Comparison of ENCODE assay signal across 33 cellular contexts in the genomic region with DNA sequence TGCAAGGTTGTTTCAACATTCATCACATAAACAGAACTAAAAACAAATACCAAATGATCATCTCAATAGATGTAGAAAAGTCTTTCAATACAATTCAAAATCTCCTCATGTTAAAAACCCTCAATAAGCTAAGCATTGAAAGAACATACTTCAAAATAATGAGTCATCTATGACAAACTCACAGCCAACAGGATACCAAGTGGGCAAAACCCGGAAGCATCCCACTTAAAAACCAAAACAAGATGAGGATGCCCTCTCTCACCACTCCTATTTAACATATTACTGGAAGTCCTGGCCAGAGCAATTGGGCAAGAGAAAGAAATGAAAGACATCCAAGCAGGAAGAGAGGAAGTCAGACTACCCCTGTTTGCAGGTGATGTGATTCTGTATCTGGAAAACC.
DNase-seq lines count a peak whose midpoint lies in the region; ATAC-seq and TF ChIP-seq lines count a peak whose summit lies in the region.
"Had no signal": no experiment of that assay in that cellular context is flagged by ENCODE, and none has a peak within 500 bp of the region (broad histone marks: within the 10 kb centered on the region; RNA-seq: fewer than 3 reads in every experiment).

No MANE protein-coding gene starts in this region.

- H3K9me3 Mint-ChIP-seq in activated CD8-positive, alpha-beta memory T cell treated with anti-CD3 and anti-CD28 coated beads, Interleukin-2, amount 10 ng/mL, durations not matched to agents 7 days and 5 days (ENCODE audit: low read depth) = peaks cover 5% of the 10 kb centered on the region
- H3K9me3 Mint-ChIP-seq: endodermal cell, nephron had no signal

- H3K79me2 ChIP-seq in smooth muscle cell (ENCODE audit: low read depth) = no peaks in the 10 kb centered on the region

- no peaks in the 10 kb centered on the region for H3K36me3 Mint-ChIP-seq in activated CD8-positive, alpha-beta memory T cell treated with anti-CD3 and anti-CD28 coated beads, Interleukin-2, amount 10 ng/mL, durations not matched to agents 7 days and 5 days
- H3K36me3 Mint-ChIP-seq: stimulated activated naive B cell treated with anti-CD40 and anti-IgM and Interleukin-4, amounts not matched to agents 10 μg/mL and 1 μg/mL and 100 μg/mL, for 72 hours had no signal

- 92% methylated on average over 1 of the region's 1 CpG for WGBS in smooth muscle cell (ENCODE audit: low lambda C conversion rate)

- H3K9me3 ChIP-seq in smooth muscle cell (replicated peaks; ENCODE audit: low read depth) = no peaks in the 10 kb centered on the region
- no peaks in the 10 kb centered on the region for H3K9me3 ChIP-seq in MG63
- H3K9me3 ChIP-seq: A549, esophagus muscularis mucosa, gastrocnemius medialis, HAP-1, SJCRH30, suprapubic skin, upper lobe of left lung had no signal

- ATAC-seq in foreskin keratinocyte (peak; percentile 61), sciatic nerve (no peak)
- no peak for ATAC-seq in activated CD8-positive, alpha-beta memory T cell treated with anti-CD3 and anti-CD28 coated beads, Interleukin-2, amount 10 ng/mL, durations not matched to agents 7 days and 5 days
- ATAC-seq: A549; activated naive CD4-positive, alpha-beta T cell treated with anti-CD3 and anti-CD28 coated beads, Interleukin-2, amount 50 U/mL, for 72 hours; gastrocnemius medialis; HepG2; stimulated activated naive B cell treated with anti-CD40 and anti-IgM and Interleukin-4, amounts not matched to agents 10 μg/mL and 1 μg/mL and 100 μg/mL, for 72 hours had no signal

- CTCF ChIA-PET in activated CD8-positive, alpha-beta memory T cell treated with anti-CD3 and anti-CD28 coated beads, Interleukin-2, amount 10 ng/mL, durations not matched to agents 7 days and 5 days (lab: Charles Lee) = no interaction called here

- H3K27ac ChIP-seq in foreskin keratinocyte = no peak overlapping the region
- no peak overlapping the region for H3K27ac ChIP-seq in smooth muscle cell (ENCODE audit: low read depth)
- H3K27ac ChIP-seq: A549, esophagus muscularis mucosa, gastrocnemius medialis, HL-60, SJCRH30, suprapubic skin, upper lobe of left lung, WERI-Rb-1 had no signal

- no peaks in the 10 kb centered on the region for H3K27me3 ChIP-seq in foreskin keratinocyte
- H3K27me3 ChIP-seq in smooth muscle cell (ENCODE audit: low read depth) = no peaks in the 10 kb centered on the region
- H3K27me3 ChIP-seq in MG63 = no peaks in the 10 kb centered on the region
- H3K27me3 ChIP-seq: esophagus muscularis mucosa, gastrocnemius medialis, SJCRH30, suprapubic skin, upper lobe of left lung had no signal

- H3K36me3 ChIP-seq in smooth muscle cell (ENCODE audit: low read depth) (no peaks in the 10 kb centered on the region), MG63 (no peaks in the 10 kb centered on the region)
- H3K36me3 ChIP-seq: esophagus muscularis mucosa, gastrocnemius medialis, HAP-1, SJCRH30, suprapubic skin, upper lobe of left lung, WERI-Rb-1 had no signal

- H3K9ac ChIP-seq in smooth muscle cell (ENCODE audit: low read depth) = no peak overlapping the region

- H3K4me3 Mint-ChIP-seq in activated CD8-positive, alpha-beta memory T cell treated with anti-CD3 and anti-CD28 coated beads, Interleukin-2, amount 10 ng/mL, durations not matched to agents 7 days and 5 days = no peak overlapping the region
- H3K4me3 Mint-ChIP-seq: CD4-positive, alpha-beta T cell; endodermal cell; nephron; stimulated activated naive B cell treated with anti-CD40 and anti-IgM and Interleukin-4, amounts not matched to agents 10 μg/mL and 1 μg/mL and 100 μg/mL, for 72 hours had no signal

- peak; percentile 57 for DNase-seq in A172 (ENCODE audit: low spot score)
- DNase-seq in HS-5 (ENCODE audit: low read depth) = peak; percentile 23
- DNase-seq in amniotic epithelial cell (ENCODE audit: low read depth) = peak; percentile 15
- peak; percentile 22 to 50 for DNase-seq in foreskin keratinocyte
- DNase-seq in smooth muscle cell (lab: John Stamatoyannopoulos, UW; ENCODE audit: unreplicated experiment) = no peak
- no peak for DNase-seq in activated CD8-positive, alpha-beta memory T cell treated with anti-CD3 and anti-CD28 coated beads, Interleukin-2, amount 10 ng/mL, durations not matched to agents 7 days and 5 days
- no peak for DNase-seq in sciatic nerve (ENCODE audit: low spot score)
- DNase-seq in MG63 = no peak
- DNase-seq: activated CD4-positive, alpha-beta T cell treated with anti-CD3 and anti-CD28 coated beads for 48 hours; activated T-cell treated with anti-CD3 and anti-CD28 coated beads for 4 hours; anterior cingulate cortex; CD4-positive, alpha-beta T cell; dermis blood vessel endothelial cell; endodermal cell; gastrocnemius medialis; Karpas-422; NCI-H146; NCI-H446 treated with DMSO at 0.1 percent for 48 hours; NCI-H82; SJCRH30; stimulated activated naive B cell treated with anti-CD40 and anti-IgM and Interleukin-4, amounts not matched to agents 10 μg/mL and 1 μg/mL and 100 μg/mL, for 72 hours; T-helper 9 cell; upper lobe of left lung; WERI-Rb-1 had no signal

- no peaks in the 10 kb centered on the region for H4K20me1 ChIP-seq in smooth muscle cell (ENCODE audit: low read depth)

- no peaks in the 10 kb centered on the region for H3K27me3 Mint-ChIP-seq in activated CD8-positive, alpha-beta memory T cell treated with anti-CD3 and anti-CD28 coated beads, Interleukin-2, amount 10 ng/mL, durations not matched to agents 7 days and 5 days
- H3K27me3 Mint-ChIP-seq: CD4-positive, alpha-beta T cell; stimulated activated naive B cell treated with anti-CD40 and anti-IgM and Interleukin-4, amounts not matched to agents 10 μg/mL and 1 μg/mL and 100 μg/mL, for 72 hours had no signal

- no peaks in the 10 kb centered on the region for H3F3A ChIP-seq in smooth muscle cell (ENCODE audit: low read depth)

- H3K4me3 ChIP-seq in smooth muscle cell (no peak overlapping the region), MG63 (no peak overlapping the region)
- H3K4me3 ChIP-seq: A549, esophagus muscularis mucosa, gastrocnemius medialis, HAP-1, lung, SJCRH30, suprapubic skin, upper lobe of left lung had no signal

- no peaks in the 10 kb centered on the region for H3K4me1 Mint-ChIP-seq in activated CD8-positive, alpha-beta memory T cell treated with anti-CD3 and anti-CD28 coated beads, Interleukin-2, amount 10 ng/mL, durations not matched to agents 7 days and 5 days
- H3K4me1 Mint-ChIP-seq: endodermal cell; nephron; stimulated activated naive B cell treated with anti-CD40 and anti-IgM and Interleukin-4, amounts not matched to agents 10 μg/mL and 1 μg/mL and 100 μg/mL, for 72 hours had no signal

- TF ChIP-seq CTCF in foreskin keratinocyte (conservative IDR thresholded peaks at IDR 0.05) = no peak
- no peak for TF ChIP-seq CTCF in smooth muscle cell (IDR thresholded peaks at IDR 0.05; ENCODE audit: borderline replicate concordance, insufficient read depth, poor library complexity, severe bottlenecking)

- peaks cover 4% of the 10 kb centered on the region for H3K4me1 ChIP-seq in foreskin keratinocyte
- H3K4me1 ChIP-seq in smooth muscle cell (ENCODE audit: low read depth) = no peaks in the 10 kb centered on the region
- H3K4me1 ChIP-seq: A549, esophagus muscularis mucosa, gastrocnemius medialis, HAP-1, SJCRH30, suprapubic skin, upper lobe of left lung had no signal

- H3K27ac Mint-ChIP-seq in activated CD8-positive, alpha-beta memory T cell treated with anti-CD3 and anti-CD28 coated beads, Interleukin-2, amount 10 ng/mL, durations not matched to agents 7 days and 5 days = no peak overlapping the region
- H3K27ac Mint-ChIP-seq: activated naive CD4-positive, alpha-beta T cell treated with anti-CD3 and anti-CD28 coated beads, Interleukin-2, amount 50 U/mL, for 72 hours; CD4-positive, alpha-beta T cell; endodermal cell; nephron; stimulated activated naive B cell treated with anti-CD40 and anti-IgM and Interleukin-4, amounts not matched to agents 10 μg/mL and 1 μg/mL and 100 μg/mL, for 72 hours had no signal

- H3K4me2 ChIP-seq in smooth muscle cell = no peak overlapping the region
- H3K4me2 ChIP-seq: A549 had no signal

- no peak overlapping the region for H2AFZ ChIP-seq in smooth muscle cell (ENCODE audit: low read depth)

- intact Hi-C loops in sciatic nerve (cut with DNase I) = no loop called here

Comparison
In these comparisons a context has a peak if more than half of its experiments do, and no peak if none do; other contexts are left out.
1. DNase-seq: peak in A172 (single experiment), HS-5 (single experiment), amniotic epithelial cell (single experiment) and foreskin keratinocyte (2 of 2); none in smooth muscle cell (single experiment), activated CD8-positive, alpha-beta memory T cell treated with anti-CD3 and anti-CD28 coated beads, Interleukin-2, amount 10 ng/mL, durations not matched to agents 7 days and 5 days (single experiment), sciatic nerve (single experiment) and MG63 (single experiment).